ENCODE assay signal across 24 cellular contexts in the genomic region with DNA sequence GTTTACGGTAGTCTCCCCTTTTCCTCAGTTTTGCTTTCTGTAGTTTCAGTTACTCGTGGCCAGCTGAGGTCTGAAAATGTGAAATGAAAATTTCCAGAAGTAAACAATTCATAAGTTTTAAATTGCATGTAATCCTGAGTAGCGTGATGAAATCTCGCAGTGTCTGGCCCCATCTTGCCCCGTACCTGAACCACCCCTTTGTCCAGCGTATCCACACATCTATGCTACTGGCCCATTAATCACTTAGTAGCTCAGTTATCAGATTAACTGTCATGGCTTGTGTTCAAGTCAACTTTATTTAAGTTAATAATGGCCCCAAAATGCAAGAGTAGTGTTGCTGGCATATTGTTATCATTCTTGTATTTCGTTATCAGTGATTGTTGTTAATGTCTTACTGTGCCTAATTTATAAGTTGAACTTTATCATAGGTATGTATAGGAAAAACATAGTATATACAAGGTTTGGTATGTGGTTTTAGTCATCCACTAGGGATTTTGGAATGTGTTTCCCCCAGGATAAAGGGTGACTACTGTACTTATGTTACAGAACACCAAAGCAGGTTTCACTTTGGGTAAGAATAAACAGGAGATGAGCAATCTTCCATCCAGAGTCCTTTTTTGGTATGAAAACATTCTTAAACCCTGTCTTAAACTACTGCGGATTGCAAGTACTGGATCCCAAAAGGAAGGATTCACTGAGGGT.
A peak's percentile ranks its signal among the peaks of the same experiment; 100 is the strongest.
DNase-seq lines count a peak whose midpoint lies in the region; ATAC-seq and TF ChIP-seq lines count a peak whose summit lies in the region.
"Had no signal": no experiment of that assay in that cellular context is flagged by ENCODE, and none has a peak within 500 bp of the region (broad histone marks: within the 10 kb centered on the region; RNA-seq: fewer than 3 reads in every experiment).

No MANE protein-coding gene starts in this region.

- H3K4me1 ChIP-seq in IMR-90 (ENCODE audit: control insufficient read depth, insufficient read depth, low read length): peaks cover 6% of the 10 kb centered on the region; the same call in 1 of the 2 replicates
- H3K4me1 ChIP-seq in upper lobe of right lung: no peaks in the 10 kb centered on the region
- H3K4me1 ChIP-seq: neural progenitor cell, right atrium auricular region, suprapubic skin had no signal

- H3K4me3 ChIP-seq in IMR-90 (ENCODE audit: insufficient read depth, low read depth, low read length) (peak overlapping the region; percentile 7; the same call in 1 of the 2 replicates), upper lobe of right lung (no peak overlapping the region)
- H3K4me3 ChIP-seq: K562, neural progenitor cell, right atrium auricular region, suprapubic skin had no signal

- ATAC-seq in IMR-90 (ENCODE audit: low read depth) (peak; percentile 89), upper lobe of right lung (no peak)
- ATAC-seq: K562 had no signal

- H2AK5ac ChIP-seq in IMR-90 (ENCODE audit: low read depth, low read length): peak overlapping the region; percentile 81

- peaks cover 23% of the 10 kb centered on the region for H3K4me1 Mint-ChIP-seq in chondrocyte (ENCODE audit: low read depth)
- H3K4me1 Mint-ChIP-seq in activated naive CD8-positive, alpha-beta T cell treated with anti-CD3 and anti-CD28 coated beads for 36 hours: no peaks in the 10 kb centered on the region
- H3K4me1 Mint-ChIP-seq: activated CD4-positive, alpha-beta T cell treated with anti-CD3 and anti-CD28 coated beads, Interleukin-2, amount 10 ng/mL, durations not matched to agents 7 days and 5 days; endodermal cell; H9; neural progenitor cell had no signal

- peak overlapping the region; percentile 83 for H3K4me2 ChIP-seq in IMR-90 (ENCODE audit: low read depth, low read length)
- H3K4me2 ChIP-seq: neural progenitor cell had no signal

- intact Hi-C loops in IMR-90 (cut with micrococcal nuclease): loop anchor here (5.0 kb wide), 2 partner anchors 64 to 66 kb away; no protein-coding TSS in a partner anchor
- intact Hi-C loops in upper lobe of right lung (cut with DNase I): no loop called here

- peak overlapping the region; percentile 15; the same call in 1 of the 2 replicates for H3K9ac ChIP-seq in IMR-90 (ENCODE audit: low read depth, low read length)
- H3K9ac ChIP-seq: neural progenitor cell had no signal

- peak overlapping the region; percentile 92 to 98 for H4K8ac ChIP-seq in IMR-90 (ENCODE audit: low read depth in 2 of 2, low read length in 2 of 2)

- CTCF ChIA-PET in IMR-90 (lab: Yijun Ruan, JAX): interaction anchor here (0.6 kb wide), 1 partner anchor 1378 kb away, joined by 6 read pairs; no protein-coding TSS in a partner anchor

- H3K27ac ChIP-seq in IMR-90 (ENCODE audit: insufficient read depth, low read length): peak overlapping the region; percentile 91
- H3K27ac ChIP-seq in upper lobe of right lung: no peak overlapping the region
- H3K27ac ChIP-seq: neural progenitor cell, right atrium auricular region, suprapubic skin had no signal

- BruUV-seq in IMR-90 (replicated peaks; lab: Mats Ljungman, UMichigan): no TSS peak

- in situ Hi-C loops in IMR-90 (cut with MboI; ENCODE audit: low sequenced_read_pairs): loop anchor here (25.0 kb wide), 1 partner anchor 1369 kb away; a partner anchor contains a TSS

- peak overlapping the region; percentile 29 for H2AK9ac ChIP-seq in IMR-90 (replicated peaks; ENCODE audit: low read depth, low read length, poor library complexity)

- dilution Hi-C loops in IMR-90 (cut with HindIII; ENCODE audit: low sequenced_read_pairs, unreplicated experiment): no loop called here

- no peak for TF ChIP-seq CTCF in IMR-90 (conservative IDR thresholded peaks at IDR 0.05; ENCODE audit: low read depth, low read length)
- no peak for TF ChIP-seq CTCF in chondrocyte (IDR thresholded peaks at IDR 0.05)
- no peak for TF ChIP-seq CTCF in upper lobe of right lung (IDR thresholded peaks at IDR 0.05)

- POLR2A ChIA-PET in IMR-90 (lab: Charles Lee; ENCODE audit: unreplicated experiment): no interaction called here

- no peaks in the 10 kb centered on the region for H3K27me3 Mint-ChIP-seq in chondrocyte (ENCODE audit: low read depth)
- H3K27me3 Mint-ChIP-seq in activated naive CD8-positive, alpha-beta T cell treated with anti-CD3 and anti-CD28 coated beads for 36 hours: no peaks in the 10 kb centered on the region
- H3K27me3 Mint-ChIP-seq: activated CD4-positive, alpha-beta T cell treated with anti-CD3 and anti-CD28 coated beads, Interleukin-2, amount 10 ng/mL, durations not matched to agents 7 days and 5 days; activated naive CD8-positive, alpha-beta T cell; CD4-positive, alpha-beta T cell had no signal

- H3K36me3 ChIP-seq in IMR-90 (ENCODE audit: control insufficient read depth, insufficient read depth, low read length) (no peaks in the 10 kb centered on the region), upper lobe of right lung (no peaks in the 10 kb centered on the region)
- H3K36me3 ChIP-seq: neural progenitor cell, right atrium auricular region, suprapubic skin had no signal

- no peak overlapping the region for H3K4me3 Mint-ChIP-seq in chondrocyte (ENCODE audit: unreplicated experiment)
- no peak overlapping the region for H3K4me3 Mint-ChIP-seq in activated naive CD8-positive, alpha-beta T cell treated with anti-CD3 and anti-CD28 coated beads for 36 hours
- H3K4me3 Mint-ChIP-seq: activated CD4-positive, alpha-beta T cell treated with anti-CD3 and anti-CD28 coated beads, Interleukin-2, amount 10 ng/mL, durations not matched to agents 7 days and 5 days; activated naive CD8-positive, alpha-beta T cell; CD4-positive, alpha-beta T cell; endodermal cell; H9; neural progenitor cell had no signal

- DNase-seq in ELR (ENCODE audit: low read depth): peak; percentile 96
- peak; percentile 97 for DNase-seq in IMR-90
- no peak for DNase-seq in chondrocyte (ENCODE audit: low spot score)
- peak; percentile 60 for DNase-seq in non-pigmented ciliary epithelial cell (ENCODE audit: low read depth)
- DNase-seq in upper lobe of right lung: no peak
- DNase-seq in activated naive CD8-positive, alpha-beta T cell treated with anti-CD3 and anti-CD28 coated beads for 36 hours: no peak
- no peak for DNase-seq in UCSD-AML1 (lab: John Stamatoyannopoulos, UW; ENCODE audit: unreplicated experiment)
- DNase-seq in OCI-M2 (lab: John Stamatoyannopoulos, UW; ENCODE audit: unreplicated experiment): no peak
- DNase-seq: activated CD4-positive, alpha-beta T cell treated with anti-CD3 and anti-CD28 coated beads, Interleukin-2, amount 10 ng/mL, durations not matched to agents 7 days and 5 days; activated T-cell treated with anti-CD3 and anti-CD28 coated beads, Interleukin-2, amount 50 U/mL, for 1 hour; CD4-positive, alpha-beta T cell; central memory CD4-positive, alpha-beta T cell; DMS79; endodermal cell; glutamatergic neuron; H9; NCI-H1417; NCI-H2227 treated with DMSO at 0.1 percent for 48 hours; stimulated activated CD4-positive, alpha-beta T cell treated with anti-CD3 and anti-CD28 coated beads, Interleukin-2, amount 100 ng/mL, for 24 hours had no signal

- peak overlapping the region; percentile 98 for H4K91ac ChIP-seq in IMR-90 (ENCODE audit: insufficient read depth, low read depth, low read length)

- H3K9me3 ChIP-seq in IMR-90 (ENCODE audit: control insufficient read depth, insufficient read depth, low read length) (no peaks in the 10 kb centered on the region), upper lobe of right lung (no peaks in the 10 kb centered on the region)
- H3K9me3 ChIP-seq: right atrium auricular region, suprapubic skin had no signal

- H4K5ac ChIP-seq in IMR-90 (ENCODE audit: low read depth, low read length): peak overlapping the region; percentile 99

- peak overlapping the region; percentile 100 for H2BK20ac ChIP-seq in IMR-90 (ENCODE audit: low read depth, low read length)

- 67% methylated on average over 1 of the region's 8 CpGs; no CpG with 5 or more reads in 1 of the 2 experiments for WGBS in IMR-90 (ENCODE audit: extremely low coverage in 2 of 2, insufficient read length in 1 of 2), 2 experiments

- peak overlapping the region; percentile 100 for H2BK5ac ChIP-seq in IMR-90 (ENCODE audit: low read depth, low read length, poor library complexity, severe bottlenecking)

- H3K27me3 ChIP-seq in IMR-90 (ENCODE audit: control insufficient read depth, insufficient read depth, low read length) (no peaks in the 10 kb centered on the region), upper lobe of right lung (no peaks in the 10 kb centered on the region)
- H3K27me3 ChIP-seq: neural progenitor cell, right atrium auricular region, suprapubic skin had no signal

- no peak overlapping the region for H2AFZ ChIP-seq in IMR-90 (replicated peaks; ENCODE audit: low read length, poor library complexity)
- H2AFZ ChIP-seq: neural progenitor cell had no signal

- H3K36me3 Mint-ChIP-seq in chondrocyte (ENCODE audit: low read depth): no peaks in the 10 kb centered on the region
- H3K36me3 Mint-ChIP-seq in activated naive CD8-positive, alpha-beta T cell treated with anti-CD3 and anti-CD28 coated beads for 36 hours: no peaks in the 10 kb centered on the region
- H3K36me3 Mint-ChIP-seq: activated naive CD8-positive, alpha-beta T cell; neural progenitor cell had no signal

- H3K56ac ChIP-seq in IMR-90 (ENCODE audit: extremely low read depth, insufficient read depth, low read length): peak overlapping the region; percentile 97

- H3K23ac ChIP-seq in IMR-90 (ENCODE audit: low read depth, low read length): peak overlapping the region; percentile 98

- no peaks in the 10 kb centered on the region for H3K9me3 Mint-ChIP-seq in chondrocyte (ENCODE audit: low read depth)
- no peaks in the 10 kb centered on the region for H3K9me3 Mint-ChIP-seq in activated naive CD8-positive, alpha-beta T cell treated with anti-CD3 and anti-CD28 coated beads for 36 hours
- H3K9me3 Mint-ChIP-seq: activated CD4-positive, alpha-beta T cell treated with anti-CD3 and anti-CD28 coated beads, Interleukin-2, amount 10 ng/mL, durations not matched to agents 7 days and 5 days; endodermal cell; H9; neural progenitor cell had no signal

- no peaks in the 10 kb centered on the region for H4K20me1 ChIP-seq in IMR-90 (ENCODE audit: insufficient read depth, low read length)

- no peak for TF ChIP-seq POLR2A in IMR-90 (IDR thresholded peaks at IDR 0.05; ENCODE audit: low read depth, low read length)

- H3K27ac Mint-ChIP-seq in chondrocyte (ENCODE audit: unreplicated experiment): peak overlapping the region; percentile 4
- no peak overlapping the region for H3K27ac Mint-ChIP-seq in activated naive CD8-positive, alpha-beta T cell treated with anti-CD3 and anti-CD28 coated beads for 36 hours
- H3K27ac Mint-ChIP-seq: activated CD4-positive, alpha-beta T cell treated with anti-CD3 and anti-CD28 coated beads, Interleukin-2, amount 10 ng/mL, durations not matched to agents 7 days and 5 days; activated naive CD8-positive, alpha-beta T cell; CD4-positive, alpha-beta T cell; endodermal cell; H9; neural progenitor cell had no signal

- peak overlapping the region; percentile 100 for H2BK120ac ChIP-seq in IMR-90 (ENCODE audit: low read depth, low read length)

- peak overlapping the region; percentile 91 for H2BK15ac ChIP-seq in IMR-90 (ENCODE audit: low read depth, low read length)

- peak overlapping the region; percentile 99 for H3K14ac ChIP-seq in IMR-90 (replicated peaks; ENCODE audit: low read depth, low read length)

- H3K79me1 ChIP-seq in IMR-90 (ENCODE audit: low read depth in 1 of 2, low read length in 2 of 2): peaks cover 4 to 21% of the 10 kb centered on the region in 2 experiments; a peak in 3 of 4 replicates

- H3K18ac ChIP-seq in IMR-90 (ENCODE audit: low read depth, low read length): peak overlapping the region; percentile 97

- no peak for TF ChIP-seq RAD21 in IMR-90 (IDR thresholded peaks at IDR 0.05; ENCODE audit: low read length)

- H3K9me1 ChIP-seq in IMR-90 (ENCODE audit: insufficient read depth, low read length): no peaks in the 10 kb centered on the region; the same call in 1 of the 2 replicates

- peak overlapping the region; percentile 98 for H3K4ac ChIP-seq in IMR-90 (ENCODE audit: low read depth, low read length)

Comparison
In these comparisons a context has a peak if more than half of its experiments do, and no peak if none do; other contexts are left out.
1. DNase-seq: peak in ELR (single experiment), IMR-90 (single experiment) and non-pigmented ciliary epithelial cell (single experiment); none in chondrocyte (single experiment), upper lobe of right lung (single experiment), activated naive CD8-positive, alpha-beta T cell treated with anti-CD3 and anti-CD28 coated beads for 36 hours (single experiment), UCSD-AML1 (single experiment) and OCI-M2 (single experiment).